16 cellular contexts compared by ENCODE assay signal in genomic region chr6:72316675-72317380, GRCh38.
DNase-seq lines count a peak whose midpoint lies in the region; ATAC-seq lines count a peak whose summit lies in the region.
"Had no signal": no experiment of that assay in that cellular context is flagged by ENCODE, and none has a peak within 500 bp of the region (broad histone marks: within the 10 kb centered on the region; RNA-seq: fewer than 3 reads in every experiment).

No MANE protein-coding gene starts in this region.

- no peak overlapping the region for H3K18ac ChIP-seq in mesendoderm (ENCODE audit: low read length)

- H3K4me1 Mint-ChIP-seq in stimulated activated effector memory CD8-positive, alpha-beta T cell treated with anti-CD3 and anti-CD28 coated beads, Interleukin-12 subunit alpha, Interleukin-12 subunit beta, amount 100 ng/mL, for 72 hours, result no peaks in the 10 kb centered on the region

- peak; percentile 36 for DNase-seq in activated CD8-positive, alpha-beta memory T cell treated with anti-CD3 and anti-CD28 coated beads, Interleukin-2, amount 50 U/mL, for 48 hours
- DNase-seq in activated CD8-positive, alpha-beta memory T cell treated with anti-CD3 and anti-CD28 coated beads, Interleukin-2, amount 50 U/mL, for 4 hours, result no peak
- DNase-seq in T-helper 22 cell (ENCODE audit: low read depth) (peak; percentile 0), mesenteric fat pad (ENCODE audit: low spot score) (peak; percentile 67), mesendoderm (no peak), DMS53 (lab: John Stamatoyannopoulos, UW) (no peak)
- no peak for DNase-seq in stimulated activated effector memory CD8-positive, alpha-beta T cell treated with anti-CD3 and anti-CD28 coated beads, Interleukin-12 subunit alpha, Interleukin-12 subunit beta, amount 100 ng/mL, for 72 hours (ENCODE audit: low spot score in 2 of 2)
- DNase-seq: 8988T; BE2C; CD4-positive, alpha-beta T cell; H7; NCI-H1105; NCI-H1694 treated with DMSO at 0.1 percent for 48 hours; NCI-H345; NCI-H526 treated with DMSO at 0.1 percent for 48 hours had no signal

- H3K36me3 Mint-ChIP-seq in stimulated activated effector memory CD8-positive, alpha-beta T cell treated with anti-CD3 and anti-CD28 coated beads, Interleukin-12 subunit alpha, Interleukin-12 subunit beta, amount 100 ng/mL, for 72 hours, result no peaks in the 10 kb centered on the region

- no peak overlapping the region for H3K4me3 ChIP-seq in mesendoderm (ENCODE audit: low read length)

- peak; percentile 43 for ATAC-seq in stimulated activated effector memory CD8-positive, alpha-beta T cell treated with anti-CD3 and anti-CD28 coated beads, Interleukin-12 subunit alpha, Interleukin-12 subunit beta, amount 100 ng/mL, for 72 hours
- ATAC-seq in HG03521 (IDR thresholded peaks at IDR 0.05; ENCODE audit: unreplicated experiment), result no peak

- no peak overlapping the region for H2BK5ac ChIP-seq in mesendoderm (ENCODE audit: low read length)

- H3K27ac ChIP-seq in mesendoderm (ENCODE audit: low read depth, low read length), result no peak overlapping the region

- H3K79me1 ChIP-seq in mesendoderm (ENCODE audit: low read length), result no peaks in the 10 kb centered on the region

- H2BK120ac ChIP-seq in mesendoderm (ENCODE audit: low read depth, low read length), result no peak overlapping the region

- no peaks in the 10 kb centered on the region for H3K79me2 ChIP-seq in mesendoderm (ENCODE audit: control insufficient read depth, insufficient read depth, low read length)

- H3K4me2 ChIP-seq in mesendoderm (ENCODE audit: low read length), result no peak overlapping the region

- H4K5ac ChIP-seq in mesendoderm (ENCODE audit: low read length), result no peak overlapping the region

- no peak overlapping the region for H3K9ac ChIP-seq in mesendoderm (ENCODE audit: low read length)

- H3K4me1 ChIP-seq in mesendoderm (ENCODE audit: control insufficient read depth, low read depth, low read length), result no peaks in the 10 kb centered on the region
- H3K4me1 ChIP-seq: BE2C had no signal

- no peak overlapping the region for H3K27ac Mint-ChIP-seq in stimulated activated effector memory CD8-positive, alpha-beta T cell treated with anti-CD3 and anti-CD28 coated beads, Interleukin-12 subunit alpha, Interleukin-12 subunit beta, amount 100 ng/mL, for 72 hours
- H3K27ac Mint-ChIP-seq: CD4-positive, alpha-beta T cell had no signal

- H3K4ac ChIP-seq in mesendoderm (ENCODE audit: low read depth, low read length), result no peak overlapping the region

- H3K23ac ChIP-seq in mesendoderm (ENCODE audit: low read length), result no peak overlapping the region

- no peak overlapping the region for H4K8ac ChIP-seq in mesendoderm (ENCODE audit: low read depth, low read length)

- no peak overlapping the region for H3K56ac ChIP-seq in mesendoderm (ENCODE audit: low read length)

- H2AK5ac ChIP-seq in mesendoderm (ENCODE audit: low read length), result no peak overlapping the region

- H3K9me3 Mint-ChIP-seq in stimulated activated effector memory CD8-positive, alpha-beta T cell treated with anti-CD3 and anti-CD28 coated beads, Interleukin-12 subunit alpha, Interleukin-12 subunit beta, amount 100 ng/mL, for 72 hours, result no peaks in the 10 kb centered on the region
- H3K9me3 Mint-ChIP-seq: CD4-positive, alpha-beta T cell had no signal

- H2BK15ac ChIP-seq in mesendoderm (replicated peaks; ENCODE audit: low read depth), result no peak overlapping the region

- no peaks in the 10 kb centered on the region for H3K27me3 ChIP-seq in mesendoderm (ENCODE audit: insufficient read depth, low read length, poor library complexity)
- H3K27me3 ChIP-seq: BE2C had no signal

- no peak overlapping the region for H3K4me3 Mint-ChIP-seq in stimulated activated effector memory CD8-positive, alpha-beta T cell treated with anti-CD3 and anti-CD28 coated beads, Interleukin-12 subunit alpha, Interleukin-12 subunit beta, amount 100 ng/mL, for 72 hours
- H3K4me3 Mint-ChIP-seq: CD4-positive, alpha-beta T cell had no signal

- WGBS in mesendoderm (ENCODE audit: extremely low coverage, insufficient coverage, low lambda C conversion rate), result no CpG with 5 or more reads among the region's 9 CpGs

- no peaks in the 10 kb centered on the region for H3K36me3 ChIP-seq in mesendoderm (ENCODE audit: control insufficient read depth, insufficient read depth, low read length)
- H3K36me3 ChIP-seq: BE2C had no signal

Comparison
In these comparisons a context has a peak if more than half of its experiments do, and no peak if none do; other contexts are left out.
1. DNase-seq: peak in activated CD8-positive, alpha-beta memory T cell treated with anti-CD3 and anti-CD28 coated beads, Interleukin-2, amount 50 U/mL, for 48 hours (single experiment), T-helper 22 cell (single experiment) and mesenteric fat pad (single experiment); none in activated CD8-positive, alpha-beta memory T cell treated with anti-CD3 and anti-CD28 coated beads, Interleukin-2, amount 50 U/mL, for 4 hours (single experiment), stimulated activated effector memory CD8-positive, alpha-beta T cell treated with anti-CD3 and anti-CD28 coated beads, Interleukin-12 subunit alpha, Interleukin-12 subunit beta, amount 100 ng/mL, for 72 hours (0 of 2), mesendoderm (single experiment) and DMS53 (single experiment).